Comparison of ENCODE assay signal across 1 cellular context in genomic region chr17:67615011-67615561, GRCh38.
TF ChIP-seq lines count a peak whose summit lies in the region.

No MANE protein-coding gene starts in this region.

TF ChIP-seq in endothelial cell of umbilical vein, 7 proteins besides CTCF, POLR2A, EP300 and RAD21:
- no peak for TF ChIP-seq MAX (IDR thresholded peaks at IDR 0.05; ENCODE audit: insufficient read depth, insufficient read length)
- TF ChIP-seq EZH2 (IDR thresholded peaks at IDR 0.05; ENCODE audit: borderline replicate concordance, low read depth, low read length, severe bottlenecking), result no peak
- no peak for TF ChIP-seq POLR2AphosphoS5 (IDR thresholded peaks at IDR 0.05; ENCODE audit: insufficient read depth, low read depth, low read length)
- no peak for TF ChIP-seq FOS (IDR thresholded peaks at IDR 0.05; ENCODE audit: borderline replicate concordance, insufficient read depth, low read length)
- TF ChIP-seq GATA2 (IDR thresholded peaks at IDR 0.05; ENCODE audit: insufficient read depth, insufficient read length, low read depth, low read length), result no peak
- TF ChIP-seq MYC (IDR thresholded peaks at IDR 0.05; ENCODE audit: low read depth, low read length), result no peak
- TF ChIP-seq JUN (IDR thresholded peaks at IDR 0.05; ENCODE audit: borderline replicate concordance, insufficient read depth, insufficient read length, low read depth), result no peak
